17 cellular contexts compared by ENCODE assay signal in genomic region chr2:129437775-129438174, GRCh38.
DNase-seq lines count a peak whose midpoint lies in the region; ATAC-seq and TF ChIP-seq lines count a peak whose summit lies in the region.
"Had no signal": no experiment of that assay in that cellular context is flagged by ENCODE, and none has a peak within 500 bp of the region (broad histone marks: within the 10 kb centered on the region; RNA-seq: fewer than 3 reads in every experiment).

No MANE protein-coding gene starts in this region.

- H3K9me3 Mint-ChIP-seq in mesothelial cell of epicardium, result peaks cover 2% of the 10 kb centered on the region
- H3K9me3 Mint-ChIP-seq: CD8-positive, alpha-beta T cell had no signal

- DNase-seq in NCI-H2171 treated with DMSO at 0.1 percent for 48 hours (lab: John Stamatoyannopoulos, UW), result peak; percentile 26
- no peak for DNase-seq in NCI-H2171 (lab: John Stamatoyannopoulos, UW)
- DNase-seq in foreskin melanocyte, result peak; percentile 82
- no peak for DNase-seq in mesothelial cell of epicardium (ENCODE audit: low spot score in 2 of 2, unreplicated experiment in 2 of 2)
- no peak for DNase-seq in Right ventricle myocardium inferior (ENCODE audit: missing footprints)
- DNase-seq in middle frontal gyrus (ENCODE audit: extremely low spot score, low spot score), result no peak
- DNase-seq: COR-L47, DMS 273 treated with DMSO at 0.1 percent for 48 hours, DMS53, DND-41, EL, GM23248 had no signal

- H3K27me3 Mint-ChIP-seq in mesothelial cell of epicardium (ENCODE audit: low read depth), result peaks cover 15% of the 10 kb centered on the region

- no peak for TF ChIP-seq CTCF in mesothelial cell of epicardium (IDR thresholded peaks at IDR 0.05; ENCODE audit: unreplicated experiment)

- H3K4me3 Mint-ChIP-seq in mesothelial cell of epicardium, result no peak overlapping the region
- H3K4me3 Mint-ChIP-seq: B cell; CD8-positive, alpha-beta T cell had no signal

- peaks cover 15% of the 10 kb centered on the region for H3K4me1 Mint-ChIP-seq in mesothelial cell of epicardium
- H3K4me1 Mint-ChIP-seq: B cell had no signal

- no peaks in the 10 kb centered on the region for H3K36me3 Mint-ChIP-seq in mesothelial cell of epicardium
- H3K36me3 Mint-ChIP-seq: CD8-positive, alpha-beta T cell had no signal

- H3K27ac Mint-ChIP-seq in mesothelial cell of epicardium, result peak overlapping the region; percentile 72
- H3K27ac Mint-ChIP-seq: B cell; CD8-positive, alpha-beta T cell had no signal

- intact Hi-C loops in Right ventricle myocardium inferior (cut with DNase I), result no loop called here

- ATAC-seq in Right ventricle myocardium inferior, result no peak
- ATAC-seq in GM19463 (IDR thresholded peaks at IDR 0.05; ENCODE audit: unreplicated experiment), result no peak
- ATAC-seq: A549; CD8-positive, alpha-beta T cell; GM12878 had no signal

Comparison
In these comparisons a context has a peak if more than half of its experiments do, and no peak if none do; other contexts are left out.
1. DNase-seq: peak in NCI-H2171 treated with DMSO at 0.1 percent for 48 hours (single experiment) and foreskin melanocyte (single experiment); none in NCI-H2171 (single experiment), mesothelial cell of epicardium (0 of 2), Right ventricle myocardium inferior (single experiment) and middle frontal gyrus (single experiment).